In the genomic region with DNA sequence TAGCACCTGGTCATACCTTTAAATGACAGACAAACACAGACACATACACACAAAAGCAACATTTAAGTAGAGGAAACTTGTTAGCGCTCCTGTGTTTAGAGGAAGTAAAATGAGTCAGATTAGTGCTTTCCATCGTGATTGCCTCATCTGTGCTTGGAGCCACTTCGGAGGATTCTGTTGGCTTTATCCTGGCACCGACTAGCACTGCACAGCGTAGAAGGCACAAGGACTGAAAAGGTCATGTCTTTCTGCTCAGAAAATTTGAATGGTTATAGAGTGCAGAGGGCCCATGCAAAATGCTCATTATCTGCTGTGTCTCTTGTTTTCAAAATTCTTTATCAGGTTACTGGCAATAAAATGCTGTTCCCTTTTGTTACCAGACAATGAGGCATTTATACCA, we compare ENCODE assay signal across 6 cellular contexts.
DNase-seq lines count a peak whose midpoint lies in the region; ATAC-seq and TF ChIP-seq lines count a peak whose summit lies in the region.
"Not testable (repeated sequence)": the region's sequence is repeated elsewhere in the genome, so short reads cannot be mapped to it uniquely, and the experiment has no call there.

No MANE protein-coding gene starts in this region.

- H3K4me3 Mint-ChIP-seq in stimulated activated memory B cell treated with anti-CD40 and anti-IgM and Interleukin-4, amounts not matched to agents 10 μg/mL and 1 μg/mL and 100 μg/mL, for 72 hours, result not testable (repeated sequence)

- H3K27ac ChIP-seq in adrenal gland, result not testable (repeated sequence)

- H3K4me1 ChIP-seq in adrenal gland (replicated peaks in 1 of 2), result not testable (repeated sequence)

- H3K4me3 ChIP-seq in MG63, adrenal gland: not testable (repeated sequence)

- TF ChIP-seq CTCF in adrenal gland (IDR thresholded peaks at IDR 0.05); omental fat pad (IDR thresholded peaks at IDR 0.05): not testable (repeated sequence)

- H3K36me3 Mint-ChIP-seq in stimulated activated memory B cell treated with anti-CD40 and anti-IgM and Interleukin-4, amounts not matched to agents 10 μg/mL and 1 μg/mL and 100 μg/mL, for 72 hours, result not testable (repeated sequence)

- not testable (repeated sequence) for H3K9me3 ChIP-seq in MG63; adrenal gland (replicated peaks in 1 of 3)

- not testable (repeated sequence) for H3K4me1 Mint-ChIP-seq in stimulated activated memory B cell treated with anti-CD40 and anti-IgM and Interleukin-4, amounts not matched to agents 10 μg/mL and 1 μg/mL and 100 μg/mL, for 72 hours

- peak; percentile 24 for DNase-seq in Daoy (ENCODE audit: low read depth)
- DNase-seq in MG63, result peak; percentile 66
- peak in 6 of 7 donors; percentile 35 to 84 (median 69) for DNase-seq in adrenal gland
- DNase-seq in Right ventricle myocardium inferior (ENCODE audit: missing footprints); omental fat pad (ENCODE audit: low spot score): not testable (repeated sequence)

- intact Hi-C loops in adrenal gland (cut with DNase I); Right ventricle myocardium inferior (cut with DNase I): not testable (repeated sequence)

- peak; percentile 32 for ATAC-seq in Right ventricle myocardium inferior
- peak; percentile 66 for ATAC-seq in omental fat pad (ENCODE audit: low FRiP score)
- peak; percentile 14 for ATAC-seq in stimulated activated memory B cell treated with anti-CD40 and anti-IgM and Interleukin-4, amounts not matched to agents 10 μg/mL and 1 μg/mL and 100 μg/mL, for 72 hours

- H3K27me3 Mint-ChIP-seq in stimulated activated memory B cell treated with anti-CD40 and anti-IgM and Interleukin-4, amounts not matched to agents 10 μg/mL and 1 μg/mL and 100 μg/mL, for 72 hours, result not testable (repeated sequence)

- H3K27ac Mint-ChIP-seq in stimulated activated memory B cell treated with anti-CD40 and anti-IgM and Interleukin-4, amounts not matched to agents 10 μg/mL and 1 μg/mL and 100 μg/mL, for 72 hours, result not testable (repeated sequence)

- not testable (repeated sequence) for H3K27me3 ChIP-seq in MG63, adrenal gland

- not testable (repeated sequence) for TF ChIP-seq POLR2A in adrenal gland (IDR thresholded peaks at IDR 0.05)

- not testable (repeated sequence) for H3K36me3 ChIP-seq in MG63; adrenal gland (replicated peaks in 1 of 2)

- H3K9me3 Mint-ChIP-seq in stimulated activated memory B cell treated with anti-CD40 and anti-IgM and Interleukin-4, amounts not matched to agents 10 μg/mL and 1 μg/mL and 100 μg/mL, for 72 hours, result not testable (repeated sequence)

- WGBS in adrenal gland, 4 donors, result 46 to 60% (median 55%) methylated on average over 5 of the region's 5 CpGs

Comparison
In these comparisons a context has a peak if more than half of its experiments do, and no peak if none do; other contexts are left out.
1. ATAC-seq: peak in every context shown above with its lines; median percentile 66 in omental fat pad; 32 in Right ventricle myocardium inferior; 14 in stimulated activated memory B cell treated with anti-CD40 and anti-IgM and Interleukin-4, amounts not matched to agents 10 μg/mL and 1 μg/mL and 100 μg/mL, for 72 hours.